1 cellular context compared by ENCODE assay signal in genomic region chr1:116882866-116883265, GRCh38.
TF ChIP-seq lines count a peak whose summit lies in the region.

No MANE protein-coding gene starts in this region.

TF ChIP-seq in GM12878, 131 proteins besides CTCF, POLR2A, EP300 and RAD21 (continued from another document):
- no peak for TF ChIP-seq ZBTB4 (CRISPR knock-in tag; IDR thresholded peaks at IDR 0.05)
- no peak for TF ChIP-seq JUND (IDR thresholded peaks at IDR 0.05; ENCODE audit: low read depth, low read length)
- TF ChIP-seq RAD51 (IDR thresholded peaks at IDR 0.05): peak; percentile 32; the same call in 1 of the 2 replicates
TF ChIP-seq in GM12878: peak in this region for 1.
